In the genomic region with DNA sequence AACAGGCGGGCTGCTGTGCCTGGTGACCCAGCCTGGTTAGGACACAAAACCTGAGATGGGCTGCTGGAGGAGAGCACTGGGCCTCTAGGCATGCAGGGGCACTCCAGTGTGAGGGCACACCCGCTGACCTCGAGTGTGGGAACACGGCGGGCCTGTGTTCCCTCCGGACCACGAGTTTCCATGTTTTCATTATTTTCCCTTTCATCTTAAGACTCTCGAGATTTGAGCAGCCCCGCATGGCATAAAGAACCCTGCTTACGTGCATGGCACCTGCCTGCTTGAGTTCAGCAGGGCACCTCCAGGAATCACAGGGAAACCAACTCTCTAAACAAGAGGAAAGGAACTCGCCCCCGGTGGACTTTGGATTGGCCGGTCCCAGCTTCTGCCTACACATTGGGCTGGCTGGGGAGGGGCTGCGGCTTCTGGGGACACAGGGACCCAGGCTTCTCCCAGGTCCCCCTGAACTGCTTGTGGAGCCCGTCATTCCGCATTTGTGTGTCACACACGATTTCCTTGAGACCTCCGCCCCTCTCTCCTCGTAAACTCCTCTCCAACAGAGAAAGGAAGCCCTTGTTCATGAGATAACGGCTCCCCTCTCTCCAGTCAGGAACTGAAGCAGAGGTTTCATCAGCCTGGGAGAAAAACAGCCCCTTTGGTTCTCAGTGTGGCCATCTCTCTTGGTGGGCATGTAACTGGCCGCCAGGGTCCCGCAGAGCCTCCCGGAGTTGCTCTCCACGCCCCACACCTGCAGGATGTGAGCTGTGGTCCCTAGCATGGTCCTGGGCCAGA, we compare ENCODE assay signal across 18 cellular contexts.
"Had no signal": no experiment of that assay in that cellular context is flagged by ENCODE, and none has a peak within 500 bp of the region (broad histone marks: within the 10 kb centered on the region; RNA-seq: fewer than 3 reads in every experiment).

No MANE protein-coding gene starts in this region.

- H3K27me3 Mint-ChIP-seq: activated CD4-positive, alpha-beta memory T cell treated with anti-CD3 and anti-CD28 coated beads, Interleukin-2, amount 10 ng/mL, durations not matched to agents 7 days and 5 days; activated CD8-positive, alpha-beta memory T cell treated with anti-CD3 and anti-CD28 coated beads, Interleukin-2, amount 10 ng/mL, durations not matched to agents 7 days and 5 days had no signal

- H3K4me3 ChIP-seq: left ventricle myocardium inferior, tibial artery had no signal

- DNase-seq: activated CD4-positive, alpha-beta memory T cell treated with anti-CD3 and anti-CD28 coated beads, Interleukin-2, amount 10 ng/mL, durations not matched to agents 7 days and 5 days; activated CD4-positive, alpha-beta T cell treated with anti-CD3 and anti-CD28 coated beads for 48 hours; activated CD4-positive, CD25-positive, alpha-beta regulatory T cell; activated CD8-positive, alpha-beta memory T cell treated with anti-CD3 and anti-CD28 coated beads, Interleukin-2, amount 10 ng/mL, durations not matched to agents 7 days and 5 days; activated naive CD4-positive, alpha-beta T cell treated with anti-CD3 and anti-CD28 coated beads for 36 hours; anterior cingulate cortex; caudate nucleus; erythroblast; foreskin melanocyte; glutamatergic neuron; hypothalamus; left ventricle myocardium inferior; naive thymus-derived CD4-positive, alpha-beta T cell; stimulated activated naive CD8-positive, alpha-beta T cell treated with anti-CD3 and anti-CD28 coated beads, Interleukin-15, Interleukin-2, amounts not matched to agents 100 U/mL and 50 U/mL, for 24 hours; substantia nigra; tibial artery had no signal

- H3K4me3 Mint-ChIP-seq: activated CD4-positive, alpha-beta memory T cell treated with anti-CD3 and anti-CD28 coated beads, Interleukin-2, amount 10 ng/mL, durations not matched to agents 7 days and 5 days; activated CD8-positive, alpha-beta memory T cell treated with anti-CD3 and anti-CD28 coated beads, Interleukin-2, amount 10 ng/mL, durations not matched to agents 7 days and 5 days; activated naive CD4-positive, alpha-beta T cell treated with anti-CD3 and anti-CD28 coated beads for 36 hours; activated T-helper 17 cell treated with anti-CD3 and anti-CD28 coated beads, Interleukin-2, amount 50 U/mL, for 72 hours; brain; naive thymus-derived CD4-positive, alpha-beta T cell had no signal

- H3K4me1 Mint-ChIP-seq: activated CD4-positive, alpha-beta memory T cell treated with anti-CD3 and anti-CD28 coated beads, Interleukin-2, amount 10 ng/mL, durations not matched to agents 7 days and 5 days; activated CD8-positive, alpha-beta memory T cell treated with anti-CD3 and anti-CD28 coated beads, Interleukin-2, amount 10 ng/mL, durations not matched to agents 7 days and 5 days; activated T-helper 17 cell treated with anti-CD3 and anti-CD28 coated beads, Interleukin-2, amount 50 U/mL, for 72 hours had no signal

- H3K9me3 Mint-ChIP-seq: activated CD4-positive, alpha-beta memory T cell treated with anti-CD3 and anti-CD28 coated beads, Interleukin-2, amount 10 ng/mL, durations not matched to agents 7 days and 5 days; activated naive CD4-positive, alpha-beta T cell treated with anti-CD3 and anti-CD28 coated beads for 36 hours; activated T-helper 17 cell treated with anti-CD3 and anti-CD28 coated beads, Interleukin-2, amount 50 U/mL, for 72 hours had no signal

- H3K27ac Mint-ChIP-seq: activated CD4-positive, alpha-beta memory T cell treated with anti-CD3 and anti-CD28 coated beads, Interleukin-2, amount 10 ng/mL, durations not matched to agents 7 days and 5 days; activated CD8-positive, alpha-beta memory T cell treated with anti-CD3 and anti-CD28 coated beads, Interleukin-2, amount 10 ng/mL, durations not matched to agents 7 days and 5 days; activated naive CD4-positive, alpha-beta T cell treated with anti-CD3 and anti-CD28 coated beads for 36 hours; activated T-helper 17 cell treated with anti-CD3 and anti-CD28 coated beads, Interleukin-2, amount 50 U/mL, for 72 hours; naive thymus-derived CD4-positive, alpha-beta T cell had no signal

- H3K9me3 ChIP-seq: left ventricle myocardium inferior, tibial artery had no signal

- H3K36me3 ChIP-seq: left ventricle myocardium inferior, tibial artery had no signal

- H3K36me3 Mint-ChIP-seq: activated CD8-positive, alpha-beta memory T cell treated with anti-CD3 and anti-CD28 coated beads, Interleukin-2, amount 10 ng/mL, durations not matched to agents 7 days and 5 days; brain; naive thymus-derived CD4-positive, alpha-beta T cell had no signal

- H3K4me1 ChIP-seq: tibial artery had no signal

- H3K27ac ChIP-seq: left ventricle myocardium inferior, tibial artery had no signal

- ATAC-seq: activated CD8-positive, alpha-beta memory T cell treated with anti-CD3 and anti-CD28 coated beads, Interleukin-2, amount 10 ng/mL, durations not matched to agents 7 days and 5 days; activated T-helper 17 cell treated with anti-CD3 and anti-CD28 coated beads, Interleukin-2, amount 50 U/mL, for 72 hours; naive thymus-derived CD4-positive, alpha-beta T cell; stimulated activated naive CD8-positive, alpha-beta T cell treated with anti-CD3 and anti-CD28 coated beads, Interleukin-15, Interleukin-2, amounts not matched to agents 100 U/mL and 50 U/mL, for 24 hours had no signal
